1 cellular context compared by ENCODE assay signal in genomic region chr7:129950191-129950940, GRCh38.
TF ChIP-seq lines count a peak whose summit lies in the region.

No MANE protein-coding gene starts in this region.

TF ChIP-seq in H1, 55 proteins besides CTCF, POLR2A, EP300 and RAD21:
- no peak for TF ChIP-seq TCF12 (IDR thresholded peaks at IDR 0.05; ENCODE audit: low read depth, low read length)
- TF ChIP-seq YY1 (IDR thresholded peaks at IDR 0.05; ENCODE audit: low read depth, low read length): no peak
- no peak for TF ChIP-seq CHD2 (IDR thresholded peaks at IDR 0.05; ENCODE audit: low read length)
- no peak for TF ChIP-seq GABPA (IDR thresholded peaks at IDR 0.05; ENCODE audit: borderline replicate concordance, insufficient read depth, low read length)
- TF ChIP-seq FOSL1 (IDR thresholded peaks at IDR 0.05; ENCODE audit: insufficient read depth, low read depth, low read length): no peak
- no peak for TF ChIP-seq KDM1A (IDR thresholded peaks at IDR 0.05; ENCODE audit: borderline replicate concordance, low read length)
